24 cellular contexts compared by ENCODE assay signal in genomic region chr6:115053169-115053860, GRCh38.
"Had no signal": no experiment of that assay in that cellular context is flagged by ENCODE, and none has a peak within 500 bp of the region (broad histone marks: within the 10 kb centered on the region; RNA-seq: fewer than 3 reads in every experiment).

No MANE protein-coding gene starts in this region.

- H3K4me1 Mint-ChIP-seq: natural killer cell; nephron; neural progenitor cell; stimulated activated effector memory CD8-positive, alpha-beta T cell treated with anti-CD3 and anti-CD28 coated beads, Interleukin-12 subunit alpha, Interleukin-12 subunit beta, amount 100 ng/mL, for 72 hours; stimulated activated naive B cell treated with anti-CD40 and anti-IgM and Interleukin-4, amounts not matched to agents 10 μg/mL and 1 μg/mL and 100 μg/mL, for 72 hours had no signal

- H3K27ac ChIP-seq: neural progenitor cell, pancreas, psoas muscle, right lobe of liver, sigmoid colon, stomach, thoracic aorta, thyroid gland, tibial nerve, upper lobe of left lung, vagina had no signal

- H3K27ac Mint-ChIP-seq: natural killer cell; nephron; neural progenitor cell; stimulated activated effector memory CD8-positive, alpha-beta T cell treated with anti-CD3 and anti-CD28 coated beads, Interleukin-12 subunit alpha, Interleukin-12 subunit beta, amount 100 ng/mL, for 72 hours; stimulated activated naive B cell treated with anti-CD40 and anti-IgM and Interleukin-4, amounts not matched to agents 10 μg/mL and 1 μg/mL and 100 μg/mL, for 72 hours; stimulated activated naive CD8-positive, alpha-beta T cell treated with anti-CD3 and anti-CD28 coated beads, Interleukin-15, Interleukin-2, amounts not matched to agents 100 ng/mL and 50 ng/mL, for 24 hours had no signal

- H3K36me3 Mint-ChIP-seq: neural progenitor cell; stimulated activated effector memory CD8-positive, alpha-beta T cell treated with anti-CD3 and anti-CD28 coated beads, Interleukin-12 subunit alpha, Interleukin-12 subunit beta, amount 100 ng/mL, for 72 hours; stimulated activated naive B cell treated with anti-CD40 and anti-IgM and Interleukin-4, amounts not matched to agents 10 μg/mL and 1 μg/mL and 100 μg/mL, for 72 hours had no signal

- H3K9ac ChIP-seq: neural progenitor cell had no signal

- H3K4me3 ChIP-seq: neural progenitor cell, pancreas, psoas muscle, right lobe of liver, sigmoid colon, stomach, thoracic aorta, thyroid gland, tibial nerve, upper lobe of left lung, vagina had no signal

- H3K36me3 ChIP-seq: pancreas, right lobe of liver, sigmoid colon, stomach, thoracic aorta, thyroid gland, tibial nerve, upper lobe of left lung, vagina had no signal

- H3K4me3 Mint-ChIP-seq: natural killer cell; nephron; neural progenitor cell; stimulated activated effector memory CD8-positive, alpha-beta T cell treated with anti-CD3 and anti-CD28 coated beads, Interleukin-12 subunit alpha, Interleukin-12 subunit beta, amount 100 ng/mL, for 72 hours; stimulated activated naive B cell treated with anti-CD40 and anti-IgM and Interleukin-4, amounts not matched to agents 10 μg/mL and 1 μg/mL and 100 μg/mL, for 72 hours; stimulated activated naive CD8-positive, alpha-beta T cell treated with anti-CD3 and anti-CD28 coated beads, Interleukin-15, Interleukin-2, amounts not matched to agents 100 ng/mL and 50 ng/mL, for 24 hours had no signal

- H3K27me3 ChIP-seq: neural progenitor cell, pancreas, right lobe of liver, sigmoid colon, stomach, thyroid gland, tibial nerve, upper lobe of left lung, vagina had no signal

- H3K27me3 Mint-ChIP-seq: stimulated activated naive B cell treated with anti-CD40 and anti-IgM and Interleukin-4, amounts not matched to agents 10 μg/mL and 1 μg/mL and 100 μg/mL, for 72 hours; stimulated activated naive CD8-positive, alpha-beta T cell treated with anti-CD3 and anti-CD28 coated beads, Interleukin-15, Interleukin-2, amounts not matched to agents 100 ng/mL and 50 ng/mL, for 24 hours had no signal

- H2AFZ ChIP-seq: neural progenitor cell had no signal

- H3K4me2 ChIP-seq: neural progenitor cell had no signal

- DNase-seq: natural killer cell; pancreas; psoas muscle; right cardiac atrium; right lobe of liver; sigmoid colon; small intestine; stimulated activated CD4-positive, alpha-beta T cell treated with anti-CD3 and anti-CD28 coated beads, Interleukin-15, amount 100 ng/mL, for 24 hours; stimulated activated CD4-positive, alpha-beta T cell treated with anti-CD3 and anti-CD28 coated beads, Interleukin-2, amount 100 ng/mL, for 24 hours; stimulated activated CD4-positive, alpha-beta T cell treated with anti-CD3 and anti-CD28 coated beads, Interleukin-2, amount 100 ng/mL, for 48 hours; stimulated activated CD4-positive, alpha-beta T cell treated with anti-CD3 and anti-CD28 coated beads, Interleukin-4, amount 100 ng/mL, for 24 hours; stimulated activated naive B cell treated with anti-CD40 and anti-IgM and Interleukin-4, amounts not matched to agents 10 μg/mL and 1 μg/mL and 100 μg/mL, for 72 hours; stimulated activated naive CD4-positive, alpha-beta T cell treated with Interleukin-2 at 50 U/mL for 16 hours; stomach; thyroid gland; trophoblast cell; upper lobe of left lung had no signal

- H3K9me3 Mint-ChIP-seq: nephron, neural progenitor cell had no signal

- H3K4me1 ChIP-seq: neural progenitor cell, pancreas, psoas muscle, right lobe of liver, sigmoid colon, stomach, thyroid gland, tibial nerve, upper lobe of left lung, vagina had no signal

- H3K9me3 ChIP-seq: pancreas, psoas muscle, right lobe of liver, sigmoid colon, stomach, thoracic aorta, thyroid gland, tibial nerve, upper lobe of left lung, vagina had no signal
